ENCODE assay signal across 8 cellular contexts in the genomic region with DNA sequence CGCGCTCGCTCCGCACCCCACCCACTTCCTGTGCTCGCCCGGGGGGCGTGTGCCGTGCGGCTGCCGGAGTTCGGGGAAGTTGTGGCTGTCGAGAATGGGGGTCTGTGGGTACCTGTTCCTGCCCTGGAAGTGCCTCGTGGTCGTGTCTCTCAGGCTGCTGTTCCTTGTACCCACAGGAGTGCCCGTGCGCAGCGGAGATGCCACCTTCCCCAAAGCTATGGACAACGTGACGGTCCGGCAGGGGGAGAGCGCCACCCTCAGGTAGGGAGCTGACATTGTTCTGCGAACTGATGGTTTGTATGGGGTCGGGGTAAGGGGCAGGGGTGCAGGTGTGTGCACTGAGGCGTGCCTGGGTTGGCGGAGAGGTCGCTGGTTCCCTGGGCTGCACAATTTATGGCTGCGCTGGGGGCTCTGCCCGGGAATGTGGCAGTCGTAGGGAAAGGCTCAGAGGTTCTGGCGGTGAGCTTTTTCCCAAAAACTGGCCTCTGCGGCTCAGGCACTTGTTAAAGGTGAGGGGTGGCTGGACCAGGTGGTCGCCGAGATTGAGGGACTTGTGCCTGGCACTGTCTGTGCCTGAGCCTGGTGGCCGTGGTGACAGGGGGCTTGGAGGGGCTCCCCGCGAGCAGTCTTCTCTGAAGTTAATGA.
DNase-seq lines count a peak whose midpoint lies in the region; ATAC-seq, FAIRE-seq and TF ChIP-seq lines count a peak whose summit lies in the region.
"Not testable (repeated sequence)": the region's sequence is repeated elsewhere in the genome, so short reads cannot be mapped to it uniquely, and the experiment has no call there.

No MANE protein-coding gene starts in this region.

- TF ChIP-seq EP300 in neural cell (conservative IDR thresholded peaks at IDR 0.05; ENCODE audit: poor library complexity, severe bottlenecking) = not testable (repeated sequence)

- TF ChIP-seq RAD21 in neural cell (conservative IDR thresholded peaks at IDR 0.05) = peak; percentile 83

- H3K4me3 ChIP-seq in neural cell (ENCODE audit: low read length) (peak overlapping the region; percentile 91), testis (peak overlapping the region; percentile 44 to 51)

- H3K4me1 Mint-ChIP-seq in WTC11 = peaks cover 46% of the 10 kb centered on the region
- not testable (repeated sequence) for H3K4me1 Mint-ChIP-seq in endothelial cell (ENCODE audit: unreplicated experiment)

- peak overlapping the region; percentile 88 for H3K4me3 Mint-ChIP-seq in WTC11
- peak overlapping the region; percentile 84 for H3K4me3 Mint-ChIP-seq in endothelial cell (ENCODE audit: unreplicated experiment)

- H3K36me3 Mint-ChIP-seq in WTC11; endothelial cell (ENCODE audit: low read depth, unreplicated experiment): not testable (repeated sequence)

- H3K27me3 ChIP-seq in neural cell (ENCODE audit: insufficient read depth, low read depth, low read length); testis: not testable (repeated sequence)

- peaks cover 15% of the 10 kb centered on the region for H3K27me3 Mint-ChIP-seq in WTC11 (ENCODE audit: low read depth)
- not testable (repeated sequence) for H3K27me3 Mint-ChIP-seq in endothelial cell (ENCODE audit: unreplicated experiment)

- peak overlapping the region; percentile 84 for H3K9ac ChIP-seq in neural cell (ENCODE audit: low read length)

- not testable (repeated sequence) for H3K36me3 ChIP-seq in neural cell (ENCODE audit: insufficient read depth, low read length); testis (ENCODE audit: low read depth, missing control alignments)

- peak; percentile 2 for TF ChIP-seq CTCF in D721Med (IDR thresholded peaks at IDR 0.05; ENCODE audit: insufficient read depth, missing control alignments)
- peak; percentile 75 for TF ChIP-seq CTCF in WTC11 (IDR thresholded peaks at IDR 0.05)
- peak; percentile 90 for TF ChIP-seq CTCF in endothelial cell (IDR thresholded peaks at IDR 0.05; ENCODE audit: unreplicated experiment)
- TF ChIP-seq CTCF in neural cell (IDR thresholded peaks at IDR 0.05; ENCODE audit: poor library complexity, severe bottlenecking) = peak; percentile 85
- TF ChIP-seq CTCF in testis (IDR thresholded peaks at IDR 0.05) = peak in 2 of 3 experiments; percentile 40 to 48

- H3K9me3 Mint-ChIP-seq in WTC11; endothelial cell (ENCODE audit: unreplicated experiment): not testable (repeated sequence)

- POLR2A ChIA-PET in WTC11 (lab: Charles Lee) = interaction anchor here (1.1 kb wide), 1 partner anchor 42 kb away, joined by 5 read pairs; no protein-coding TSS in a partner anchor

- not testable (repeated sequence) for H3F3A ChIP-seq in neural cell (ENCODE audit: insufficient read depth, low read length, poor library complexity, severe bottlenecking)

- not testable (repeated sequence) for H3K9me3 ChIP-seq in neural cell (ENCODE audit: low read length); testis

- peaks cover 33% of the 10 kb centered on the region for H3K79me2 ChIP-seq in neural cell (replicated peaks; ENCODE audit: insufficient read depth, low read length)

- not testable (repeated sequence) for H3K27ac Mint-ChIP-seq in WTC11; endothelial cell (ENCODE audit: unreplicated experiment)

- ATAC-seq in GM21529 (IDR thresholded peaks at IDR 0.05; ENCODE audit: unreplicated experiment) (peak; percentile 48), WTC11 (peak; percentile 85)

- peak overlapping the region; percentile 92 for H3K4me2 ChIP-seq in neural cell (ENCODE audit: low read length)

- 0 to 9% methylated on average over 5 to 35 of the region's 36 CpGs for WGBS in testis, 2 donors

- H3K9me2 ChIP-seq in neural cell (ENCODE audit: insufficient read depth, low read length) = not testable (repeated sequence)

- peak overlapping the region; percentile 81 for H3K27ac ChIP-seq in neural cell (ENCODE audit: low read length)
- H3K27ac ChIP-seq in testis = not testable (repeated sequence)

- not testable (repeated sequence) for DNase-seq in D721Med (ENCODE audit: insufficient read length, low spot score); endothelial cell (ENCODE audit: low spot score)
- DNase-seq in NCI-H1417 treated with DMSO at 0.1 percent for 48 hours (lab: John Stamatoyannopoulos, UW) (peak; percentile 45), WTC11 (ENCODE audit: low spot score) (peak; percentile 69), hepatic stellate cell (ENCODE audit: low spot score) (peak; percentile 38), testis (peak; percentile 52)

- not testable (repeated sequence) for H4K20me1 ChIP-seq in neural cell (ENCODE audit: insufficient read depth)

- H3K4me1 ChIP-seq in testis = not testable (repeated sequence)

- H2AFZ ChIP-seq in neural cell (ENCODE audit: low read depth, low read length) = peak overlapping the region; percentile 56

- not testable (repeated sequence) for FAIRE-seq in D721Med (lab: Jason Lieb, UNC)

- CTCF ChIA-PET in WTC11 (lab: Charles Lee) = interaction anchor here (0.6 to 7.1 kb wide), 23 partner anchors 11 to 1153 kb away, joined by 3 to 142 read pairs (median 5); no protein-coding TSS in a partner anchor

- TF ChIP-seq POLR2A in testis (IDR thresholded peaks at IDR 0.05) = not testable (repeated sequence)

- intact Hi-C loops in testis (cut with DNase I; ENCODE audit: low total_unique reads) = not testable (repeated sequence)

TF ChIP-seq in WTC11, 78 proteins besides CTCF, POLR2A, EP300 and RAD21:
- 0 out of 2 replicates have a peak, but pooled peaks have one; percentile 43 for TF ChIP-seq ZBTB21 (CRISPR knock-in tag; IDR thresholded peaks at IDR 0.05; ENCODE audit: borderline replicate concordance)
- TF ChIP-seq, protein P1, sequence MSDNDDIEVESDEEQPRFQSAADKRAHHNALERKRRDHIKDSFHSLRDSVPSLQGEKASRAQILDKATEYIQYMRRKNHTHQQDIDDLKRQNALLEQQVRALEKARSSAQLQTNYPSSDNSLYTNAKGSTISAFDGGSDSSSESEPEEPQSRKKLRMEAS (CRISPR knock-in tag; IDR thresholded peaks at IDR 0.05) = 0 out of 2 replicates have a peak, but pooled peaks have one; percentile 35
TF ChIP-seq in WTC11: peak in this region for 2; not testable (repeated sequence) for 76.

TF ChIP-seq in neural cell, 6 proteins besides CTCF, POLR2A, EP300 and RAD21:
- TF ChIP-seq MXI1 (conservative IDR thresholded peaks at IDR 0.05; ENCODE audit: poor library complexity, severe bottlenecking) (peak; percentile 66), POLR2AphosphoS5 (IDR thresholded peaks at IDR 0.05) (peak; percentile 3), SMC3 (conservative IDR thresholded peaks at IDR 0.05; ENCODE audit: poor library complexity) (peak; percentile 85)

Comparison
In these comparisons a context has a peak if more than half of its experiments do, and no peak if none do; other contexts are left out.
1. CTCF ChIP-seq: peak in every context shown above with its lines; median percentile 90 in endothelial cell; 85 in neural cell; 75 in WTC11; 44 in testis; 2 in D721Med.